22 cellular contexts compared by ENCODE assay signal in genomic region chr5:68122929-68123328, GRCh38.
"Had no signal": no experiment of that assay in that cellular context is flagged by ENCODE, and none has a peak within 500 bp of the region (broad histone marks: within the 10 kb centered on the region; RNA-seq: fewer than 3 reads in every experiment).

No MANE protein-coding gene starts in this region.

- H3K36me3 ChIP-seq: esophagus muscularis mucosa, gastrocnemius medialis, pancreas, right atrium auricular region, stomach, suprapubic skin, tibial nerve had no signal

- H3K27me3 ChIP-seq: esophagus muscularis mucosa, gastrocnemius medialis, pancreas, right atrium auricular region, stomach, suprapubic skin, tibial nerve had no signal

- H3K4me3 Mint-ChIP-seq: activated B cell treated with CpG ODN at 0.5 μM for 24 hours; activated CD4-positive, alpha-beta memory T cell treated with anti-CD3 and anti-CD28 coated beads for 36 hours; activated CD8-positive, alpha-beta memory T cell treated with anti-CD3 and anti-CD28 coated beads, Interleukin-2, amount 10 ng/mL, durations not matched to agents 7 days and 5 days; activated T-helper 17 cell treated with anti-CD3 and anti-CD28 coated beads, Interleukin-2, amount 50 U/mL, for 72 hours; nephron had no signal

- H3K27me3 Mint-ChIP-seq: activated T-helper 17 cell treated with anti-CD3 and anti-CD28 coated beads, Interleukin-2, amount 50 U/mL, for 72 hours had no signal

- H3K4me1 Mint-ChIP-seq: activated B cell treated with CpG ODN at 0.5 μM for 24 hours, nephron had no signal

- H3K9me3 Mint-ChIP-seq: activated B cell treated with CpG ODN at 0.5 μM for 24 hours; activated CD4-positive, alpha-beta memory T cell treated with anti-CD3 and anti-CD28 coated beads for 36 hours; activated naive CD4-positive, alpha-beta T cell treated with anti-CD3 and anti-CD28 coated beads, Interleukin-2, amount 50 U/mL, for 72 hours; activated T-helper 17 cell treated with anti-CD3 and anti-CD28 coated beads, Interleukin-2, amount 50 U/mL, for 72 hours; nephron had no signal

- H3K27ac Mint-ChIP-seq: activated B cell treated with CpG ODN at 0.5 μM for 24 hours; activated CD4-positive, alpha-beta memory T cell treated with anti-CD3 and anti-CD28 coated beads for 36 hours; activated CD8-positive, alpha-beta memory T cell treated with anti-CD3 and anti-CD28 coated beads, Interleukin-2, amount 10 ng/mL, durations not matched to agents 7 days and 5 days; activated naive CD4-positive, alpha-beta T cell treated with anti-CD3 and anti-CD28 coated beads, Interleukin-2, amount 50 U/mL, for 72 hours; activated T-helper 17 cell treated with anti-CD3 and anti-CD28 coated beads, Interleukin-2, amount 50 U/mL, for 72 hours; nephron had no signal

- H3K36me3 Mint-ChIP-seq: activated CD4-positive, alpha-beta memory T cell treated with anti-CD3 and anti-CD28 coated beads for 36 hours; activated CD8-positive, alpha-beta memory T cell treated with anti-CD3 and anti-CD28 coated beads, Interleukin-2, amount 10 ng/mL, durations not matched to agents 7 days and 5 days; activated naive CD4-positive, alpha-beta T cell treated with anti-CD3 and anti-CD28 coated beads, Interleukin-2, amount 50 U/mL, for 72 hours had no signal

- H3K4me1 ChIP-seq: esophagus muscularis mucosa, gastrocnemius medialis, pancreas, psoas muscle, right atrium auricular region, suprapubic skin had no signal

- DNase-seq: activated B cell treated with CpG ODN at 0.5 μM for 24 hours; activated CD4-positive, alpha-beta memory T cell treated with anti-CD3 and anti-CD28 coated beads for 36 hours; activated CD4-positive, alpha-beta T cell treated with anti-CD3 and anti-CD28 coated beads for 4 hours; activated CD8-positive, alpha-beta memory T cell treated with anti-CD3 and anti-CD28 coated beads, Interleukin-2, amount 10 ng/mL, durations not matched to agents 7 days and 5 days; dermis blood vessel endothelial cell; effector memory CD4-positive, alpha-beta T cell; gastrocnemius medialis; hypothalamus; left ventricle myocardium superior; midbrain; psoas muscle; stimulated activated CD4-positive, alpha-beta T cell treated with anti-CD3 and anti-CD28 coated beads, Interleukin-4, amount 100 ng/mL, for 24 hours; T1000 had no signal

- H3K4me3 ChIP-seq: esophagus muscularis mucosa, gastrocnemius medialis, pancreas, psoas muscle, right atrium auricular region, stomach, suprapubic skin, tibial nerve had no signal

- H3K27ac ChIP-seq: esophagus muscularis mucosa, gastrocnemius medialis, pancreas, psoas muscle, right atrium auricular region, stomach, suprapubic skin, tibial nerve had no signal

- ATAC-seq: activated CD8-positive, alpha-beta memory T cell treated with anti-CD3 and anti-CD28 coated beads, Interleukin-2, amount 10 ng/mL, durations not matched to agents 7 days and 5 days; activated T-helper 17 cell treated with anti-CD3 and anti-CD28 coated beads, Interleukin-2, amount 50 U/mL, for 72 hours; gastrocnemius medialis; left ventricle myocardium superior; psoas muscle had no signal

- H3K9me3 ChIP-seq: esophagus muscularis mucosa, gastrocnemius medialis, pancreas, psoas muscle, right atrium auricular region, stomach, suprapubic skin, tibial nerve had no signal
